In genomic region chr4:118942465-118942864, GRCh38 we compare ENCODE assay signal across 12 cellular contexts. TPM values are rescaled to one million over a fixed set of nuclear protein-coding genes. Genes with fewer than 3 reads are reported as not detected.
DNase-seq lines count a peak whose midpoint lies in the region; ATAC-seq, FAIRE-seq and TF ChIP-seq lines count a peak whose summit lies in the region.
"Had no signal": no experiment of that assay in that cellular context is flagged by ENCODE, and none has a peak within 500 bp of the region (broad histone marks: within the 10 kb centered on the region; RNA-seq: fewer than 3 reads in every experiment).

No MANE protein-coding gene starts in this region.

- no peaks in the 10 kb centered on the region for H3K36me3 Mint-ChIP-seq in activated CD4-positive, alpha-beta memory T cell treated with anti-CD3 and anti-CD28 coated beads, Interleukin-2, amount 10 ng/mL, durations not matched to agents 7 days and 5 days (ENCODE audit: low read depth)
- H3K36me3 Mint-ChIP-seq: brain had no signal

- no peak for ATAC-seq in A549
- ATAC-seq in IMR-90 (ENCODE audit: low read depth), result peak; percentile 61
- ATAC-seq in HG03196 (IDR thresholded peaks at IDR 0.05; ENCODE audit: unreplicated experiment), result no peak
- ATAC-seq in GM21825 (IDR thresholded peaks at IDR 0.05; ENCODE audit: unreplicated experiment), result no peak
- ATAC-seq in right cardiac atrium, result no peak

- H3K79me1 ChIP-seq in IMR-90 (ENCODE audit: low read depth in 1 of 2, low read length in 2 of 2), result no peaks in the 10 kb centered on the region

- no peaks in the 10 kb centered on the region for H3K4me1 Mint-ChIP-seq in activated CD4-positive, alpha-beta memory T cell treated with anti-CD3 and anti-CD28 coated beads, Interleukin-2, amount 10 ng/mL, durations not matched to agents 7 days and 5 days
- H3K4me1 Mint-ChIP-seq: brain had no signal

- H2AK9ac ChIP-seq in IMR-90 (replicated peaks; ENCODE audit: low read depth, low read length, poor library complexity), result no peak overlapping the region

- no peaks in the 10 kb centered on the region; the same call in 1 of the 2 replicates for H3K27me3 ChIP-seq in IMR-90 (ENCODE audit: control insufficient read depth, insufficient read depth, low read length)
- no peaks in the 10 kb centered on the region for H3K27me3 ChIP-seq in right cardiac atrium (ENCODE audit: control insufficient read depth, insufficient read depth)

- POLR2A ChIA-PET in A549 (lab: Yijun Ruan, JAX), result no interaction called here
- POLR2A ChIA-PET in IMR-90 (lab: Charles Lee; ENCODE audit: unreplicated experiment), result no interaction called here
- POLR2A ChIA-PET in activated CD4-positive, alpha-beta memory T cell treated with anti-CD3 and anti-CD28 coated beads, Interleukin-2, amount 10 ng/mL, durations not matched to agents 7 days and 5 days (lab: Charles Lee), result no interaction called here

- dilution Hi-C loops in IMR-90 (cut with HindIII; ENCODE audit: low sequenced_read_pairs, unreplicated experiment), result no loop called here

- in situ Hi-C loops in IMR-90 (cut with MboI; ENCODE audit: low sequenced_read_pairs), result no loop called here

- no peak for FAIRE-seq in A549 (lab: Jason Lieb, UNC)
- FAIRE-seq: endometrium had no signal

- 0% methylated on average over 1 of the region's 1 CpG for WGBS in A549 (ENCODE audit: missing lambda C conversion rate)
- no CpG with 5 or more reads among the region's 1 CpG for WGBS in IMR-90 (ENCODE audit: extremely low coverage in 2 of 2, insufficient read length in 1 of 2), 2 experiments
- 75% methylated on average over 1 of the region's 1 CpG for WGBS in right cardiac atrium

- H4K20me1 ChIP-seq in IMR-90 (ENCODE audit: insufficient read depth, low read length), result no peaks in the 10 kb centered on the region

- H3K27ac Mint-ChIP-seq in activated CD4-positive, alpha-beta memory T cell treated with anti-CD3 and anti-CD28 coated beads, Interleukin-2, amount 10 ng/mL, durations not matched to agents 7 days and 5 days, result no peak overlapping the region

- no peak overlapping the region for H3K23ac ChIP-seq in IMR-90 (ENCODE audit: low read depth, low read length)

- no peak for TF ChIP-seq CTCF in A549 (IDR thresholded peaks at IDR 0.05)
- no peak for TF ChIP-seq CTCF in IMR-90 (conservative IDR thresholded peaks at IDR 0.05; ENCODE audit: low read depth, low read length)
- no peak for TF ChIP-seq CTCF in fibroblast of pulmonary artery (IDR thresholded peaks at IDR 0.05; ENCODE audit: low read length, missing control alignments)

- no peaks in the 10 kb centered on the region for H3K9me3 Mint-ChIP-seq in activated CD4-positive, alpha-beta memory T cell treated with anti-CD3 and anti-CD28 coated beads, Interleukin-2, amount 10 ng/mL, durations not matched to agents 7 days and 5 days
- H3K9me3 Mint-ChIP-seq: brain had no signal

- H2BK15ac ChIP-seq in IMR-90 (ENCODE audit: low read depth, low read length), result no peak overlapping the region

- H2BK5ac ChIP-seq in IMR-90 (ENCODE audit: low read depth, low read length, poor library complexity, severe bottlenecking), result no peak overlapping the region

- no peak overlapping the region for H3K27ac ChIP-seq in A549
- no peak overlapping the region for H3K27ac ChIP-seq in IMR-90 (ENCODE audit: insufficient read depth, low read length)
- no peak overlapping the region for H3K27ac ChIP-seq in right cardiac atrium (ENCODE audit: low read length)

- H3K4ac ChIP-seq in IMR-90 (ENCODE audit: low read depth, low read length), result no peak overlapping the region

- no peak overlapping the region for H4K91ac ChIP-seq in IMR-90 (ENCODE audit: insufficient read depth, low read depth, low read length)

- peaks cover 6% of the 10 kb centered on the region; the same call in 2 of the 3 replicates for H3K4me1 ChIP-seq in A549
- H3K4me1 ChIP-seq in IMR-90 (ENCODE audit: control insufficient read depth, insufficient read depth, low read length), result peaks cover 4% of the 10 kb centered on the region
- peaks cover 7% of the 10 kb centered on the region for H3K4me1 ChIP-seq in right cardiac atrium (ENCODE audit: control insufficient read depth, insufficient read depth, low read length)

- H3K18ac ChIP-seq in IMR-90 (ENCODE audit: low read depth, low read length), result no peak overlapping the region

- TF ChIP-seq RAD21 in A549 (conservative IDR thresholded peaks at IDR 0.05 in 1 of 2, IDR thresholded peaks at IDR 0.05 in 1 of 2), result no peak
- TF ChIP-seq RAD21 in IMR-90 (IDR thresholded peaks at IDR 0.05; ENCODE audit: low read length), result no peak

- H3K14ac ChIP-seq in IMR-90 (replicated peaks; ENCODE audit: low read depth, low read length), result 0 out of 2 replicates have a peak overlapping the region, but pooled peaks have one; percentile 68

- no peaks in the 10 kb centered on the region for H3K36me3 ChIP-seq in IMR-90 (ENCODE audit: control insufficient read depth, insufficient read depth, low read length)

- no peak overlapping the region for H2AFZ ChIP-seq in IMR-90 (replicated peaks; ENCODE audit: low read length, poor library complexity)

- H2AK5ac ChIP-seq in IMR-90 (ENCODE audit: low read depth, low read length), result no peak overlapping the region

- H4K5ac ChIP-seq in IMR-90 (ENCODE audit: low read depth, low read length), result no peak overlapping the region

- TF ChIP-seq POLR2A in A549 (IDR thresholded peaks at IDR 0.05; ENCODE audit: low read length), result no peak
- no peak for TF ChIP-seq POLR2A in IMR-90 (IDR thresholded peaks at IDR 0.05; ENCODE audit: low read depth, low read length)

- no TSS peak for BruUV-seq in IMR-90 (replicated peaks; lab: Mats Ljungman, UMichigan)

- 0 out of 2 replicates have a peak, but pooled peaks cover 2% of the 10 kb centered on the region for H3K9me1 ChIP-seq in IMR-90 (ENCODE audit: insufficient read depth, low read length)

- H2BK20ac ChIP-seq in IMR-90 (ENCODE audit: low read depth, low read length), result no peak overlapping the region

- no peak overlapping the region for H3K4me3 Mint-ChIP-seq in activated CD4-positive, alpha-beta memory T cell treated with anti-CD3 and anti-CD28 coated beads, Interleukin-2, amount 10 ng/mL, durations not matched to agents 7 days and 5 days
- H3K4me3 Mint-ChIP-seq: brain had no signal

- DNase-seq in A549 (ENCODE audit: low read depth in 1 of 2, low spot score in 1 of 2), result no peak
- peak; percentile 13 for DNase-seq in IMR-90
- peak; percentile 13 for DNase-seq in OCI-M1 (lab: John Stamatoyannopoulos, UW)
- peak; percentile 29 for DNase-seq in fibroblast of pulmonary artery (ENCODE audit: low read depth)
- DNase-seq in right cardiac atrium, result no peak
- no peak for DNase-seq in activated CD4-positive, alpha-beta memory T cell treated with anti-CD3 and anti-CD28 coated beads, Interleukin-2, amount 10 ng/mL, durations not matched to agents 7 days and 5 days
- DNase-seq: NCI-H1930 had no signal

- no peak overlapping the region for H4K8ac ChIP-seq in IMR-90 (ENCODE audit: low read depth in 2 of 2, low read length in 2 of 2)

- 0 out of 3 replicates have a peak overlapping the region, but pooled peaks have one; percentile 0 for H3K4me2 ChIP-seq in A549
- H3K4me2 ChIP-seq in IMR-90 (ENCODE audit: low read depth, low read length), result no peak overlapping the region

- no peak overlapping the region for H3K9ac ChIP-seq in IMR-90 (ENCODE audit: low read depth, low read length)

- no peak overlapping the region for H2BK120ac ChIP-seq in IMR-90 (ENCODE audit: low read depth, low read length)

- CTCF ChIA-PET in A549 (lab: Yijun Ruan, JAX), result interaction anchor here (0.8 kb wide), 1 partner anchor 11 kb away, joined by 3 read pairs; no protein-coding TSS in a partner anchor
- CTCF ChIA-PET in IMR-90 (lab: Yijun Ruan, JAX), result no interaction called here
- CTCF ChIA-PET in activated CD4-positive, alpha-beta memory T cell treated with anti-CD3 and anti-CD28 coated beads, Interleukin-2, amount 10 ng/mL, durations not matched to agents 7 days and 5 days (lab: Charles Lee), result no interaction called here

- no peak for TF ChIP-seq EP300 in A549 (IDR thresholded peaks at IDR 0.05)

- H3K9me3 ChIP-seq in A549 (no peaks in the 10 kb centered on the region), IMR-90 (ENCODE audit: control insufficient read depth, insufficient read depth, low read length) (no peaks in the 10 kb centered on the region), right cardiac atrium (ENCODE audit: control insufficient read depth, low read length) (no peaks in the 10 kb centered on the region)

- H3K4me3 ChIP-seq in A549, result no peak overlapping the region
- H3K4me3 ChIP-seq in IMR-90 (ENCODE audit: insufficient read depth, low read depth, low read length), result no peak overlapping the region
- no peak overlapping the region for H3K4me3 ChIP-seq in fibroblast of pulmonary artery (replicated peaks; ENCODE audit: low read depth, low read length)
- no peak overlapping the region for H3K4me3 ChIP-seq in right cardiac atrium (ENCODE audit: low read length)

- intact Hi-C loops in IMR-90 (cut with micrococcal nuclease) (no loop called here), right cardiac atrium (cut with DNase I) (no loop called here)

- peaks cover 7% of the 10 kb centered on the region for H3K27me3 Mint-ChIP-seq in activated CD4-positive, alpha-beta memory T cell treated with anti-CD3 and anti-CD28 coated beads, Interleukin-2, amount 10 ng/mL, durations not matched to agents 7 days and 5 days
- H3K27me3 Mint-ChIP-seq: brain had no signal

- H3K56ac ChIP-seq in IMR-90 (ENCODE audit: extremely low read depth, insufficient read depth, low read length), result no peak overlapping the region

TF ChIP-seq in A549, 52 proteins besides CTCF, POLR2A, EP300 and RAD21:
- no peak for TF ChIP-seq FOSL2 (IDR thresholded peaks at IDR 0.05)
- TF ChIP-seq FOSL2 (CRISPR knock-in tag; IDR thresholded peaks at IDR 0.05), result peak; percentile 10; the same call in 1 of the 2 replicates
- no peak for TF ChIP-seq NR3C1 (IDR thresholded peaks at IDR 0.05)
TF ChIP-seq in A549: peak in this region for 1.

RNA-seq across cellular contexts. Expression of gene SYNPO2, which starts 53.8 kb away (rescaled TPM):
- polyA plus RNA-seq in A549 (2011; rRNA removed), result 7.6 and 8.8 TPM in 2 replicates
- 1.5 and 1.6 TPM in 2 replicates for polyA plus RNA-seq in A549 (2012; cell fraction: cytosol; rRNA removed)
- 1.3 and 1.6 TPM in 2 replicates for polyA plus RNA-seq in A549 (2012; cell fraction: nucleus; rRNA removed)
- 1.8 to 2.5 TPM (median 2.0 TPM) in 3 replicates for polyA plus RNA-seq in A549 (2017; fragmentation: RNase III; extraction: RNeasy Plus Mini Kit Qiagen cat#74134 plus additional on column Dnase treatment)
- polyA minus RNA-seq in A549 (2011; rRNA and poly(A)+ RNA removed), result 12.6 and 14.8 TPM in 2 replicates
- 1.7 and 1.8 TPM in 2 replicates for total RNA-seq in IMR-90 (2012; rRNA removed)
- polyA plus RNA-seq in IMR-90 (2012; rRNA removed), result 0.89 and 0.99 TPM in 2 replicates
- 0.35 and 0.53 TPM in 2 replicates for polyA plus RNA-seq in IMR-90 (2012; cell fraction: cytosol; rRNA removed)
- 0.58 and 1.6 TPM in 2 replicates for polyA plus RNA-seq in IMR-90 (2012; cell fraction: nucleus; rRNA removed; ENCODE audit: low replicate concordance)
- total RNA-seq in right cardiac atrium, result 100 to 1,000 TPM; 111 to 134 (median 118) TPM
- polyA plus RNA-seq in right cardiac atrium, result 29.6 TPM
- total RNA-seq in activated CD4-positive, alpha-beta memory T cell treated with anti-CD3 and anti-CD28 coated beads, Interleukin-2, amount 10 ng/mL, durations not matched to agents 7 days and 5 days, result under 1 TPM; 0.50 to 0.63 TPM
- total RNA-seq: G401 had no signal

Comparison
In these comparisons a context has a peak if more than half of its experiments do, and no peak if none do; other contexts are left out.
1. DNase-seq: peak in IMR-90 (single experiment), OCI-M1 (single experiment) and fibroblast of pulmonary artery (single experiment); none in A549 (0 of 2), right cardiac atrium (0 of 3) and activated CD4-positive, alpha-beta memory T cell treated with anti-CD3 and anti-CD28 coated beads, Interleukin-2, amount 10 ng/mL, durations not matched to agents 7 days and 5 days (single experiment).
2. RNA of gene SYNPO2, which starts 53.8 kb away (total RNA-seq): 111 to 134 TPM in right cardiac atrium; 1.7 to 1.8 TPM in IMR-90 and 0.50 to 0.63 TPM in activated CD4-positive, alpha-beta memory T cell treated with anti-CD3 and anti-CD28 coated beads, Interleukin-2, amount 10 ng/mL, durations not matched to agents 7 days and 5 days; every median in the first group is over 10 times any median in the second.